31 cellular contexts compared by ENCODE assay signal in the genomic region with DNA sequence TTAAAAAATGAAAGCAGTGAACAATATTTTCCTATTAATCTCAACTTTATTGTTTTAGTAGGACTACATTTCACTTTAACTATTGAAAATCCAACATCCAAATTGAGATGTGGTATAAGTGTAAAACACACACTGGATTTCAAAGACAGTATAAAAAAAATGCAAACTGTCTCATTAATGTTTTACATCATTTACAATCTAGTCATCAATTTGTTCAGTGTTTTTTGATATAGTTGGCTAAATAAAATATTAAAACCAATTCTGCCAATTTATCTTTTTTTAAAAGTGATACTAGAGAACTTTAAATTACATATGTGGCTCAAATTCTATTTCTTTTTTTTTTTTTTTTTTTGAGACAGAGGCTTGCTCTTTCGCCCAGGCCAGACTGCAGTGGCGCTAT.
"Had no signal": no experiment of that assay in that cellular context is flagged by ENCODE, and none has a peak within 500 bp of the region (broad histone marks: within the 10 kb centered on the region; RNA-seq: fewer than 3 reads in every experiment).

No MANE protein-coding gene starts in this region.

- DNase-seq: activated CD4-positive, alpha-beta memory T cell treated with anti-CD3 and anti-CD28 coated beads, Interleukin-2, amount 10 ng/mL, durations not matched to agents 7 days and 5 days; activated CD4-positive, alpha-beta T cell treated with anti-CD3 and anti-CD28 coated beads for 1 hour; activated CD4-positive, alpha-beta T cell treated with anti-CD3 and anti-CD28 coated beads for 36 hours; activated CD4-positive, alpha-beta T cell treated with anti-CD3 and anti-CD28 coated beads for 48 hours; activated CD4-positive, alpha-beta T cell treated with anti-CD3 and anti-CD28 coated beads, Interleukin-2, amount 10 ng/mL, durations not matched to agents 7 days and 5 days; activated CD4-positive, alpha-beta T cell treated with anti-CD3 and anti-CD28 coated beads, Interleukin-2, amount 50 U/mL, for 48 hours; activated CD4-positive, CD25-positive, alpha-beta regulatory T cell; activated CD8-positive, alpha-beta memory T cell treated with anti-CD3 and anti-CD28 coated beads for 24 hours; activated CD8-positive, alpha-beta memory T cell treated with anti-CD3 and anti-CD28 coated beads, Interleukin-2, amount 10 ng/mL, durations not matched to agents 7 days and 5 days; activated CD8-positive, alpha-beta memory T cell treated with anti-CD3 and anti-CD28 coated beads, Interleukin-2, amount 50 U/mL, for 48 hours; activated CD8-positive, alpha-beta T cell treated with anti-CD3 and anti-CD28 coated beads, Interleukin-2, amount 10 ng/mL, durations not matched to agents 7 days and 5 days; activated effector memory CD4-positive, alpha-beta T cell treated with Interleukin-2 at 50 U/mL for 16 hours; activated gamma-delta T cell; activated naive CD4-positive, alpha-beta T cell treated with anti-CD3 and anti-CD28 coated beads, Interleukin-2, amount 10 ng/mL, durations not matched to agents 7 days and 5 days; activated naive CD4-positive, alpha-beta T cell treated with Interleukin-2 at 50 U/mL for 16 hours; activated naive CD8-positive, alpha-beta T cell treated with anti-CD3 and anti-CD28 coated beads, Interleukin-2, amount 10 ng/mL, durations not matched to agents 7 days and 5 days; activated naive CD8-positive, alpha-beta T cell treated with anti-CD3 and anti-CD28 coated beads, Interleukin-2, amount 50 U/mL, for 24 hours; activated T-cell treated with anti-CD3 and anti-CD28 coated beads, Interleukin-2, amount 50 U/mL, for 24 hours; activated T-cell treated with anti-CD3 and anti-CD28 coated beads, Interleukin-2, amount 50 U/mL, for 48 hours; amygdala; anterior cingulate cortex; caudate nucleus; cerebellar nuclear complex; T-helper 2 cell; T-helper 9 cell; WERI-Rb-1 had no signal

- ATAC-seq: activated CD4-positive, alpha-beta T cell treated with anti-CD3 and anti-CD28 coated beads for 36 hours; activated CD4-positive, CD25-positive, alpha-beta regulatory T cell treated with anti-CD3 and anti-CD28 coated beads, Interleukin-2, amount 50 U/mL, for 24 hours; activated CD8-positive, alpha-beta memory T cell treated with anti-CD3 and anti-CD28 coated beads, Interleukin-2, amount 10 ng/mL, durations not matched to agents 7 days and 5 days; activated CD8-positive, alpha-beta T cell treated with anti-CD3 and anti-CD28 coated beads, Interleukin-2, amount 10 ng/mL, durations not matched to agents 7 days and 5 days; activated naive CD8-positive, alpha-beta T cell treated with anti-CD3 and anti-CD28 coated beads, Interleukin-2, amount 50 U/mL, for 24 hours; WTC11 had no signal

- H3K4me1 ChIP-seq: ascending aorta had no signal

- H3K9me3 ChIP-seq: ascending aorta had no signal

- H3K27ac ChIP-seq: ascending aorta, cardiac muscle cell, WERI-Rb-1 had no signal

- H3K4me3 ChIP-seq: ascending aorta, cardiac muscle cell had no signal

- H3K27me3 ChIP-seq: ascending aorta, cardiac muscle cell had no signal

- FAIRE-seq: bronchial epithelial cell had no signal

- H3K36me3 ChIP-seq: ascending aorta, cardiac muscle cell, WERI-Rb-1 had no signal
